In genomic region chr2:139055165-139055564, GRCh38 we compare ENCODE assay signal across 21 cellular contexts.
"Had no signal": no experiment of that assay in that cellular context is flagged by ENCODE, and none has a peak within 500 bp of the region (broad histone marks: within the 10 kb centered on the region; RNA-seq: fewer than 3 reads in every experiment).

No MANE protein-coding gene starts in this region.

- H3K36me3 ChIP-seq: esophagus muscularis mucosa, gastrocnemius medialis, heart right ventricle, neural progenitor cell, ovary, stomach had no signal

- H3K9me3 ChIP-seq: esophagus muscularis mucosa, gastrocnemius medialis, ovary, stomach had no signal

- H3K27me3 ChIP-seq: dorsolateral prefrontal cortex, esophagus muscularis mucosa, gastrocnemius medialis, heart right ventricle, neural progenitor cell, ovary, stomach had no signal

- H3K27ac Mint-ChIP-seq: natural killer cell, neural progenitor cell had no signal

- H3K9me3 Mint-ChIP-seq: neural progenitor cell had no signal

- H3K36me3 Mint-ChIP-seq: neural progenitor cell had no signal

- DNase-seq: cortex of kidney; dorsolateral prefrontal cortex; effector memory CD4-positive, alpha-beta T cell; gastrocnemius medialis; heart right ventricle; hypothalamus; kidney glomerular epithelial cell; mammary epithelial cell; natural killer cell; nucleus accumbens; ovary; right cardiac atrium; small intestine; stimulated activated CD4-positive, alpha-beta T cell treated with anti-CD3 and anti-CD28 coated beads, Interleukin-12 subunit alpha, Interleukin-12 subunit beta, amount 100 ng/mL, for 4 hours; stimulated activated naive CD4-positive, alpha-beta T cell; stomach; substantia nigra; trophoblast cell had no signal

- H3K27ac ChIP-seq: dorsolateral prefrontal cortex, epithelial cell of prostate, esophagus muscularis mucosa, gastrocnemius medialis, heart right ventricle, neural progenitor cell, ovary, stomach had no signal

- H3K4me1 ChIP-seq: esophagus muscularis mucosa, gastrocnemius medialis, heart right ventricle, neural progenitor cell, stomach had no signal

- H3K4me3 ChIP-seq: dorsolateral prefrontal cortex, esophagus muscularis mucosa, gastrocnemius medialis, heart right ventricle, neural progenitor cell, ovary, stomach had no signal

- H3K4me1 Mint-ChIP-seq: natural killer cell, neural progenitor cell had no signal

- H3K4me3 Mint-ChIP-seq: natural killer cell, neural progenitor cell had no signal
